Comparison of ENCODE assay signal across 28 cellular contexts in the genomic region with DNA sequence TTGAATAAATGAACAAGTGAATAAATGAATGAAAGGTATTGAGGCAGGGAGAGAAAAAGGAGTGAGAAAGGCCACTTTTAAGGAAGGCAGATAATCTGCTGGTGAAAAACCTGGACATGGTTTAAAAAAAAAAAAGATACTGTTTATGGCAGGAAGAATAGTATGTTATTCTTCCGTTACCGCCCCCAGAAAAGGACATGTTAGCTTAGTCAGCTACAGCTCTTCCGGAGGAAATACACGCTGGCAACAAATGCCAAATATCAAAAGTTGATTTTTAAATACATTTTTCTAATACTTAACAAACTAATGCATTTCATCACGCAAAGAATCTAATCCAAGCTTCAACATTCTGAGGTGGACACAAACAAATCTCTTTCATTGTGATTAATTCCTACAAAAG. TPM values are rescaled to one million over a fixed set of nuclear protein-coding genes. Genes with fewer than 3 reads are reported as not detected.
"Had no signal": no experiment of that assay in that cellular context is flagged by ENCODE, and none has a peak within 500 bp of the region (broad histone marks: within the 10 kb centered on the region; RNA-seq: fewer than 3 reads in every experiment).

No MANE protein-coding gene starts in this region.

- H3K27ac ChIP-seq: colonic mucosa, esophagus muscularis mucosa, gastrocnemius medialis, heart right ventricle, left lung, lower lobe of right lung had no signal

- DNase-seq: colonic mucosa; cortex of kidney; effector CD8-positive, alpha-beta T cell; effector memory CD8-positive, alpha-beta T cell; endodermal cell; foreskin fibroblast; foreskin melanocyte; gastrocnemius medialis; glutamatergic neuron; head of caudate nucleus; heart right ventricle; hippocampal formation; left cardiac atrium; left lung; left ventricle myocardium superior; lower lobe of right lung; mammary epithelial cell; mesendoderm; mucosa of descending colon; naive B cell had no signal

- ATAC-seq: effector memory CD8-positive, alpha-beta T cell; gastrocnemius medialis; heart right ventricle; left cardiac atrium; left lung; left ventricle myocardium superior; lower lobe of right lung; mucosa of descending colon had no signal

- H3K4me3 ChIP-seq: colonic mucosa, esophagus muscularis mucosa, gastrocnemius medialis, heart right ventricle, left lung, lower lobe of right lung, mucosa of descending colon had no signal

- H3K9me3 ChIP-seq: colonic mucosa, gastrocnemius medialis, heart right ventricle, left lung, lower lobe of right lung, mucosa of descending colon had no signal

- H3K36me3 ChIP-seq: colonic mucosa, esophagus muscularis mucosa, gastrocnemius medialis, heart right ventricle, left lung, lower lobe of right lung had no signal

RNA-seq across cellular contexts. Expression of a gene that starts 43.2 kb away (rescaled TPM):
- total RNA-seq: chondrocyte, endodermal cell, epithelial cell of proximal tubule, esophagus muscularis mucosa, fibroblast of lung, gastrocnemius medialis, glomerular endothelial cell, heart right ventricle, kidney epithelial cell, left cardiac atrium, left ventricle myocardium superior, mammary epithelial cell, mesothelial cell of epicardium, myocyte had no signal
